Comparison of ENCODE assay signal across 18 cellular contexts in the genomic region with DNA sequence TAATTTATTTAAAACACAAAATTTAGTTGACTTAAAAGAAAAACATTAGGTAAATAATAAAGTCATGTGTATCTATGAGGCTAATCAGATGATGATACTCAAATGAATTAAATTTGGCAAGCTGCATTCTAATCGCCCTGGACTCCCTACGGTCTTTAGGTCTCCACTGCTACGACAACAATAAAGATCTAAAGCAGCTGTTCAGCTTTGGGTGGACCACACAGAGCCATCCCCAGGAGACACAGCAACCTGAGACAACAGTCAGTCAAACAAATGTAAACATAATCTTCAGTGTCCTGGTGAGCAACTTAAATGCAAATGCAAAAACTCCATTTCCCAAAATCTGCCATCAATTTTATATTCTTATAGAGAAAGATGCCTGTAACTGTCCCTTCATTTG.
DNase-seq lines count a peak whose midpoint lies in the region; FAIRE-seq and TF ChIP-seq lines count a peak whose summit lies in the region.
"Had no signal": no experiment of that assay in that cellular context is flagged by ENCODE, and none has a peak within 500 bp of the region (broad histone marks: within the 10 kb centered on the region; RNA-seq: fewer than 3 reads in every experiment).

No MANE protein-coding gene starts in this region.

- H4K91ac ChIP-seq in H1 (replicated peaks; ENCODE audit: insufficient read length, low read length) = no peak overlapping the region

- TF ChIP-seq POLR2A in H1 (IDR thresholded peaks at IDR 0.05; ENCODE audit: control extremely low read depth in 1 of 2, low read depth in 2 of 2, low read length in 2 of 2) = no peak

- no peaks in the 10 kb centered on the region for H4K20me1 ChIP-seq in Karpas-422 (ENCODE audit: insufficient read depth, low read depth, low read length)
- H4K20me1 ChIP-seq in H1 (replicated peaks in 1 of 2; ENCODE audit: control insufficient read depth in 1 of 2, insufficient read depth in 2 of 2, low read length in 2 of 2) = no peaks in the 10 kb centered on the region

- H3K9ac ChIP-seq in Karpas-422 (ENCODE audit: low read length) (no peak overlapping the region), H1 (replicated peaks in 1 of 4; ENCODE audit: extremely low read depth in 1 of 4, low read depth in 3 of 4, low read length in 3 of 4) (no peak overlapping the region)
- H3K9ac ChIP-seq: GM23248, KMS-11 had no signal

- H3K56ac ChIP-seq in H1 (replicated peaks; ENCODE audit: insufficient read length, low read depth, low read length) = no peak overlapping the region

- FAIRE-seq in H1 (lab: Jason Lieb, UNC) = no peak
- FAIRE-seq: GM18507 had no signal

- no peak overlapping the region; the same call in 1 of the 2 replicates for H3K4me3 ChIP-seq in Karpas-422 (ENCODE audit: low read length)
- H3K4me3 ChIP-seq in H1 (ENCODE audit: extremely low read depth in 1 of 4, insufficient read depth in 2 of 4, low read depth in 3 of 4, low read length in 4 of 4) = no peak overlapping the region
- H3K4me3 ChIP-seq: GM23248 had no signal

- H3K79me1 ChIP-seq in H1 (ENCODE audit: low read depth, low read length) = no peaks in the 10 kb centered on the region

- no peak overlapping the region for H3K23ac ChIP-seq in H1 (ENCODE audit: insufficient read length)

- TF ChIP-seq EP300 in H1 (IDR thresholded peaks at IDR 0.05; ENCODE audit: borderline replicate concordance in 1 of 2, low read depth in 2 of 2, low read length in 2 of 2) = no peak

- H3K4me1 ChIP-seq in Karpas-422 (ENCODE audit: low read length) (peaks cover 28% of the 10 kb centered on the region), H1 (replicated peaks in 1 of 4; ENCODE audit: control insufficient read depth in 3 of 4, insufficient read depth in 4 of 4, low read length in 3 of 4) (peaks cover 0 to 3% (median 0%) of the 10 kb centered on the region in 4 experiments; a peak in 1 of 7 replicates)

- no peak overlapping the region for H3K4ac ChIP-seq in H1 (replicated peaks; ENCODE audit: insufficient read length, low read depth, low read length)

- no peaks in the 10 kb centered on the region for H3K23me2 ChIP-seq in H1 (ENCODE audit: low read depth, low read length)

- H2BK20ac ChIP-seq in H1 (ENCODE audit: low read length) = no peak overlapping the region

- H2BK12ac ChIP-seq in H1 (ENCODE audit: low read depth, low read length) = no peak overlapping the region

- no peaks in the 10 kb centered on the region for H3K27me3 ChIP-seq in Karpas-422 (ENCODE audit: low read length)
- no peaks in the 10 kb centered on the region for H3K27me3 ChIP-seq in H1 (replicated peaks in 1 of 4; ENCODE audit: control insufficient read depth in 3 of 4, extremely low read depth in 1 of 4, insufficient read depth in 3 of 4, low read length in 3 of 4)

- POLR2A ChIA-PET in H1 (lab: Charles Lee; ENCODE audit: partially characterized antibody) (no interaction called here), GM10248 (lab: Yijun Ruan, JAX) (no interaction called here)

- H2BK5ac ChIP-seq in H1 (ENCODE audit: low read depth, low read length) = no peak overlapping the region

- H2AK5ac ChIP-seq in H1 (ENCODE audit: low read depth, low read length) = no peak overlapping the region

- H2AFZ ChIP-seq in Karpas-422 (ENCODE audit: low read length) = no peak overlapping the region
- no peak overlapping the region for H2AFZ ChIP-seq in H1 (ENCODE audit: low read length)
- H2AFZ ChIP-seq: GM23248 had no signal

- no peak overlapping the region for H4K8ac ChIP-seq in H1 (ENCODE audit: extremely low read depth, insufficient read depth, low read length)

- H3K79me2 ChIP-seq in Karpas-422 (ENCODE audit: low read length) (no peaks in the 10 kb centered on the region), H1 (ENCODE audit: control insufficient read depth in 1 of 2, insufficient read depth in 2 of 2, low read length in 2 of 2) (no peaks in the 10 kb centered on the region)

- H3K36me3 ChIP-seq in Karpas-422 (ENCODE audit: insufficient read depth, low read length) (no peaks in the 10 kb centered on the region), H1 (ENCODE audit: control insufficient read depth in 2 of 4, insufficient read depth in 4 of 4, low read length in 3 of 4) (no peaks in the 10 kb centered on the region)

- H2BK120ac ChIP-seq in H1 (replicated peaks; ENCODE audit: low read depth, low read length) = no peak overlapping the region

- no peak overlapping the region for H3K18ac ChIP-seq in H1 (ENCODE audit: extremely low read depth, low read length)

- no peak for TF ChIP-seq RAD21 in H1 (IDR thresholded peaks at IDR 0.05 in 1 of 2, conservative IDR thresholded peaks at IDR 0.05 in 1 of 2; ENCODE audit: low read depth in 2 of 2, low read length in 2 of 2)

- CTCF ChIA-PET in H1 (lab: Charles Lee; ENCODE audit: partially characterized antibody) = interaction anchor here (1.2 kb wide), 1 partner anchor 8 kb away, joined by 4 read pairs; no protein-coding TSS in a partner anchor
- CTCF ChIA-PET in GM10248 (lab: Yijun Ruan, JAX) = interaction anchor here (1.2 kb wide), 1 partner anchor 31 kb away, joined by 3 read pairs; no protein-coding TSS in a partner anchor

- peak overlapping the region; percentile 77 for H3K27ac ChIP-seq in Karpas-422 (ENCODE audit: low read length)
- H3K27ac ChIP-seq in H1 (ENCODE audit: low read depth, low read length) = no peak overlapping the region
- H3K27ac ChIP-seq: GM23248, KMS-11 had no signal

- H3K4me2 ChIP-seq in Karpas-422 (ENCODE audit: low read depth, low read length, poor library complexity, severe bottlenecking) (peak overlapping the region; percentile 50), H1 (ENCODE audit: insufficient read depth in 1 of 2, low read depth in 2 of 2, low read length in 2 of 2) (no peak overlapping the region)
- H3K4me2 ChIP-seq: KMS-11 had no signal

- H3K14ac ChIP-seq in H1 (ENCODE audit: insufficient read length) = no peak overlapping the region

- H4K5ac ChIP-seq in H1 (ENCODE audit: insufficient read length, low read depth, low read length) = no peak overlapping the region

- DNase-seq in D341Med (ENCODE audit: low spot score) (peak; percentile 40), Karpas-422 (no peak), NCI-H69 (lab: John Stamatoyannopoulos, UW) (peak; percentile 91), H1 (ENCODE audit: low read depth in 1 of 2, low spot score in 2 of 2) (no peak), NCI-H446 (lab: John Stamatoyannopoulos, UW) (no peak), putamen (ENCODE audit: low spot score) (no peak), GM10248 (ENCODE audit: extremely low spot score) (no peak)
- DNase-seq: Caco-2; CD4-positive, alpha-beta T cell; GM23248; IMR-90; NCI-H1105 treated with DMSO at 0.1 percent for 48 hours; NCI-H1694 treated with DMSO at 0.1 percent for 48 hours; NCI-H510A; NCI-H82; OCI-M1 had no signal

- no peak overlapping the region for H2BK15ac ChIP-seq in H1 (ENCODE audit: low read length)

- no peaks in the 10 kb centered on the region for H3K9me3 ChIP-seq in Karpas-422 (ENCODE audit: low read length)
- no peaks in the 10 kb centered on the region for H3K9me3 ChIP-seq in H1 (ENCODE audit: insufficient read depth in 2 of 2, low read depth in 1 of 2, low read length in 1 of 2)

- 70% methylated on average over 3 of the region's 3 CpGs; no CpG with 5 or more reads in 1 of the 2 experiments for WGBS in H1 (ENCODE audit: extremely low coverage in 1 of 2, insufficient coverage in 1 of 2, insufficient read length in 1 of 2, insufficient replicate concordance in 2 of 2, low coverage in 1 of 2, low lambda C conversion rate in 2 of 2, missing lambda C conversion rate in 1 of 2), 2 experiments

- H3K9me2 ChIP-seq in Karpas-422 (replicated peaks; ENCODE audit: insufficient read depth, low read length) = no peaks in the 10 kb centered on the region

- TF ChIP-seq CTCF in H1 (IDR thresholded peaks at IDR 0.05; ENCODE audit: control extremely low read depth in 1 of 3, insufficient read depth in 1 of 3, low read depth in 1 of 3, low read length in 3 of 3) (no peak), GM10248 (IDR thresholded peaks at IDR 0.05; ENCODE audit: control extremely low read depth, extremely low read depth, low read depth, missing control alignments) (no peak)

TF ChIP-seq in H1, 55 proteins besides CTCF, POLR2A, EP300 and RAD21:
- TF ChIP-seq SP2 (IDR thresholded peaks at IDR 0.05; ENCODE audit: low read length) (no peak), RFX5 (IDR thresholded peaks at IDR 0.05; ENCODE audit: borderline replicate concordance, low read depth, low read length) (no peak), NANOG (IDR thresholded peaks at IDR 0.05; ENCODE audit: insufficient read depth, low read depth, low read length, poor library complexity, severe bottlenecking) (peak; percentile 2), BCL11A (IDR thresholded peaks at IDR 0.05; ENCODE audit: low read depth in 2 of 2, low read length in 2 of 2) (no peak), SUZ12 (IDR thresholded peaks at IDR 0.05; ENCODE audit: low read length) (no peak), SAP30 (IDR thresholded peaks at IDR 0.05; ENCODE audit: insufficient read depth, insufficient replicate concordance, low read length) (no peak), CEBPB (IDR thresholded peaks at IDR 0.05; ENCODE audit: low read depth, low read length) (no peak), RNF2 (IDR thresholded peaks at IDR 0.05; ENCODE audit: borderline replicate concordance, low read depth, low read length, missing control alignments, poor library complexity, severe bottlenecking) (no peak), HDAC6 (IDR thresholded peaks at IDR 0.05; ENCODE audit: low read depth, low read length) (no peak), TCF12 (IDR thresholded peaks at IDR 0.05; ENCODE audit: low read depth, low read length) (0 out of 2 replicates have a peak, but pooled peaks have one; percentile 19), SIX5 (IDR thresholded peaks at IDR 0.05; ENCODE audit: low read depth, low read length) (no peak), POU5F1 (IDR thresholded peaks at IDR 0.05; ENCODE audit: low read depth, low read length) (no peak)
- TF ChIP-seq, protein P1, sequence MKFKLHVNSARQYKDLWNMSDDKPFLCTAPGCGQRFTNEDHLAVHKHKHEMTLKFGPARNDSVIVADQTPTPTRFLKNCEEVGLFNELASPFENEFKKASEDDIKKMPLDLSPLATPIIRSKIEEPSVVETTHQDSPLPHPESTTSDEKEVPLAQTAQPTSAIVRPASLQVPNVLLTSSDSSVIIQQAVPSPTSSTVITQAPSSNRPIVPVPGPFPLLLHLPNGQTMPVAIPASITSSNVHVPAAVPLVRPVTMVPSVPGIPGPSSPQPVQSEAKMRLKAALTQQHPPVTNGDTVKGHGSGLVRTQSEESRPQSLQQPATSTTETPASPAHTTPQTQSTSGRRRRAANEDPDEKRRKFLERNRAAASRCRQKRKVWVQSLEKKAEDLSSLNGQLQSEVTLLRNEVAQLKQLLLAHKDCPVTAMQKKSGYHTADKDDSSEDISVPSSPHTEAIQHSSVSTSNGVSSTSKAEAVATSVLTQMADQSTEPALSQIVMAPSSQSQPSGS (IDR thresholded peaks at IDR 0.05; ENCODE audit: low read length) = no peak
- TF ChIP-seq, protein P2, sequence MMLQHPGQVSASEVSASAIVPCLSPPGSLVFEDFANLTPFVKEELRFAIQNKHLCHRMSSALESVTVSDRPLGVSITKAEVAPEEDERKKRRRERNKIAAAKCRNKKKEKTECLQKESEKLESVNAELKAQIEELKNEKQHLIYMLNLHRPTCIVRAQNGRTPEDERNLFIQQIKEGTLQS (IDR thresholded peaks at IDR 0.05; ENCODE audit: insufficient read depth, low read depth, low read length) = no peak

Comparison
In these comparisons a context has a peak if more than half of its experiments do, and no peak if none do; other contexts are left out.
1. DNase-seq: peak in D341Med (single experiment) and NCI-H69 (single experiment); none in Karpas-422 (single experiment), H1 (0 of 2), NCI-H446 (0 of 2), putamen (single experiment) and GM10248 (single experiment).